2 cellular contexts compared by ENCODE assay signal in the genomic region with DNA sequence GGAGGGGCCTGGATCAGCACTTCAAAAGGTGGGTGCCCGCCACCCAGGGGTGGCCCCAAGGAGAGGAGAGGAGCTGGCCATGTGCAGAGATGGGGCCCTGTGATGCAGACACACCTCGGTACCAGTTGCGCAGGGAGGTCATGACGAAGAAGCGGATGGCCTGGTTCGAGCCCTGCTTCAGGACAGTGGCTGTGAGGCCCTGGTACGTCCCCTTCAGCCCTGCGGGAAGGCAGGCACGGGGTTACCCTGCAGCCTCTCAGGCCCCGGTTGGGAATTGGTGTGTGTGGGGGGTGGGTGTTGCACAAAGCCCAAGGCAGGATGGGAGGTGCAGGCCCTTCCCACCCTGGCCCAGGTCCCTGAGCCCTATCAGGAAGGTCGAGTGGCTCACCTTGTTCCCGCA.
TF ChIP-seq lines count a peak whose summit lies in the region.

No MANE protein-coding gene starts in this region.

TF ChIP-seq in GM23338, 12 proteins besides CTCF, POLR2A, EP300 and RAD21:
- TF ChIP-seq ETS1 (IDR thresholded peaks at IDR 0.05) (no peak), POLR2AphosphoS5 (IDR thresholded peaks at IDR 0.05; ENCODE audit: low read depth) (peak; percentile 31; the same call in 1 of the 2 replicates)

TF ChIP-seq in HepG2, 621 proteins besides CTCF, POLR2A, EP300 and RAD21:
- TF ChIP-seq ZNF746 (CRISPR knock-in tag; IDR thresholded peaks at IDR 0.05) (no peak; the same call in 1 of the 2 replicates), SIX1 (CRISPR knock-in tag; IDR thresholded peaks at IDR 0.05; ENCODE audit: borderline replicate concordance) (no peak), ZNF530 (CRISPR knock-in tag; IDR thresholded peaks at IDR 0.05; ENCODE audit: low read depth) (no peak), ZNF543 (CRISPR knock-in tag; IDR thresholded peaks at IDR 0.05) (no peak), PCBP1 (IDR thresholded peaks at IDR 0.05; ENCODE audit: borderline replicate concordance, low read depth, low read length) (0 out of 2 replicates have a peak, but pooled peaks have one; percentile 47), ZC3H13 (CRISPR knock-in tag; IDR thresholded peaks at IDR 0.05) (0 out of 2 replicates have a peak, but pooled peaks have one; percentile 57), MEIS2 (CRISPR knock-in tag; IDR thresholded peaks at IDR 0.05) (no peak), ATRX (CRISPR knock-in tag; IDR thresholded peaks at IDR 0.05; ENCODE audit: borderline replicate concordance) (no peak), ARNT (IDR thresholded peaks at IDR 0.05) (no peak), GLI4 (CRISPR knock-in tag; IDR thresholded peaks at IDR 0.05; ENCODE audit: borderline replicate concordance) (no peak), ZNF768 (CRISPR knock-in tag; IDR thresholded peaks at IDR 0.05) (no peak), PHF5A (CRISPR knock-in tag; IDR thresholded peaks at IDR 0.05; ENCODE audit: low read depth, unreplicated experiment) (no peak), ZNF616 (CRISPR knock-in tag; IDR thresholded peaks at IDR 0.05; ENCODE audit: low read depth) (0 out of 2 replicates have a peak, but pooled peaks have one; percentile 33), AGO2 (optimal IDR thresholded peaks at IDR 0.05; ENCODE audit: low read depth, low read length) (peak; percentile 70), ZNF839 (CRISPR knock-in tag; IDR thresholded peaks at IDR 0.05; ENCODE audit: borderline replicate concordance) (no peak)
- TF ChIP-seq, protein P1, sequence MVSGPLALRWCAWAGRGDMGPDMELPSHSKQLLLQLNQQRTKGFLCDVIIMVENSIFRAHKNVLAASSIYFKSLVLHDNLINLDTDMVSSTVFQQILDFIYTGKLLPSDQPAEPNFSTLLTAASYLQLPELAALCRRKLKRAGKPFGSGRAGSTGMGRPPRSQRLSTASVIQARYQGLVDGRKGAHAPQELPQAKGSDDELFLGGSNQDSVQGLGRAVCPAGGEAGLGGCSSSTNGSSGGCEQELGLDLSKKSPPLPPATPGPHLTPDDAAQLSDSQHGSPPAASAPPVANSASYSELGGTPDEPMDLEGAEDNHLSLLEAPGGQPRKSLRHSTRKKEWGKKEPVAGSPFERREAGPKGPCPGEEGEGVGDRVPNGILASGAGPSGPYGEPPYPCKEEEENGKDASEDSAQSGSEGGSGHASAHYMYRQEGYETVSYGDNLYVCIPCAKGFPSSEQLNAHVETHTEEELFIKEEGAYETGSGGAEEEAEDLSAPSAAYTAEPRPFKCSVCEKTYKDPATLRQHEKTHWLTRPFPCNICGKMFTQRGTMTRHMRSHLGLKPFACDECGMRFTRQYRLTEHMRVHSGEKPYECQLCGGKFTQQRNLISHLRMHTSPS (CRISPR knock-in tag; IDR thresholded peaks at IDR 0.05; ENCODE audit: low read depth), result no peak
- TF ChIP-seq, protein P2, sequence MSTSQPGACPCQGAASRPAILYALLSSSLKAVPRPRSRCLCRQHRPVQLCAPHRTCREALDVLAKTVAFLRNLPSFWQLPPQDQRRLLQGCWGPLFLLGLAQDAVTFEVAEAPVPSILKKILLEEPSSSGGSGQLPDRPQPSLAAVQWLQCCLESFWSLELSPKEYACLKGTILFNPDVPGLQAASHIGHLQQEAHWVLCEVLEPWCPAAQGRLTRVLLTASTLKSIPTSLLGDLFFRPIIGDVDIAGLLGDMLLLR (CRISPR knock-in tag; IDR thresholded peaks at IDR 0.05), result no peak
- TF ChIP-seq, protein P3, sequence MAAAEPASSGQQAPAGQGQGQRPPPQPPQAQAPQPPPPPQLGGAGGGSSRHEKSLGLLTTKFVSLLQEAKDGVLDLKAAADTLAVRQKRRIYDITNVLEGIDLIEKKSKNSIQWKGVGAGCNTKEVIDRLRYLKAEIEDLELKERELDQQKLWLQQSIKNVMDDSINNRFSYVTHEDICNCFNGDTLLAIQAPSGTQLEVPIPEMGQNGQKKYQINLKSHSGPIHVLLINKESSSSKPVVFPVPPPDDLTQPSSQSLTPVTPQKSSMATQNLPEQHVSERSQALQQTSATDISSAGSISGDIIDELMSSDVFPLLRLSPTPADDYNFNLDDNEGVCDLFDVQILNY (CRISPR knock-in tag; conservative IDR thresholded peaks at IDR 0.05), result no peak
- TF ChIP-seq, protein P4, sequence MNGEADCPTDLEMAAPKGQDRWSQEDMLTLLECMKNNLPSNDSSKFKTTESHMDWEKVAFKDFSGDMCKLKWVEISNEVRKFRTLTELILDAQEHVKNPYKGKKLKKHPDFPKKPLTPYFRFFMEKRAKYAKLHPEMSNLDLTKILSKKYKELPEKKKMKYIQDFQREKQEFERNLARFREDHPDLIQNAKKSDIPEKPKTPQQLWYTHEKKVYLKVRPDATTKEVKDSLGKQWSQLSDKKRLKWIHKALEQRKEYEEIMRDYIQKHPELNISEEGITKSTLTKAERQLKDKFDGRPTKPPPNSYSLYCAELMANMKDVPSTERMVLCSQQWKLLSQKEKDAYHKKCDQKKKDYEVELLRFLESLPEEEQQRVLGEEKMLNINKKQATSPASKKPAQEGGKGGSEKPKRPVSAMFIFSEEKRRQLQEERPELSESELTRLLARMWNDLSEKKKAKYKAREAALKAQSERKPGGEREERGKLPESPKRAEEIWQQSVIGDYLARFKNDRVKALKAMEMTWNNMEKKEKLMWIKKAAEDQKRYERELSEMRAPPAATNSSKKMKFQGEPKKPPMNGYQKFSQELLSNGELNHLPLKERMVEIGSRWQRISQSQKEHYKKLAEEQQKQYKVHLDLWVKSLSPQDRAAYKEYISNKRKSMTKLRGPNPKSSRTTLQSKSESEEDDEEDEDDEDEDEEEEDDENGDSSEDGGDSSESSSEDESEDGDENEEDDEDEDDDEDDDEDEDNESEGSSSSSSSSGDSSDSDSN (CRISPR knock-in tag; IDR thresholded peaks at IDR 0.05), result 0 out of 2 replicates have a peak, but pooled peaks have one; percentile 16
TF ChIP-seq in HepG2: peak in this region for 5.
